17 cellular contexts compared by ENCODE assay signal in genomic region chr5:82859439-82860140, GRCh38.
DNase-seq lines count a peak whose midpoint lies in the region; ATAC-seq and TF ChIP-seq lines count a peak whose summit lies in the region.
"Had no signal": no experiment of that assay in that cellular context is flagged by ENCODE, and none has a peak within 500 bp of the region (broad histone marks: within the 10 kb centered on the region; RNA-seq: fewer than 3 reads in every experiment).

No MANE protein-coding gene starts in this region.

- peak; percentile 65 for ATAC-seq in left ventricle myocardium superior
- ATAC-seq in GM21360 (IDR thresholded peaks at IDR 0.05; ENCODE audit: unreplicated experiment): no peak
- no peak for ATAC-seq in GM21390 (IDR thresholded peaks at IDR 0.05; ENCODE audit: unreplicated experiment)
- ATAC-seq in GM18498 (IDR thresholded peaks at IDR 0.05; ENCODE audit: unreplicated experiment): no peak
- ATAC-seq: A549 had no signal

- peaks cover 72% of the 10 kb centered on the region for H3K4me1 Mint-ChIP-seq in nephron

- H3K4me3 Mint-ChIP-seq in nephron: peak overlapping the region; percentile 11 to 45 (median 34)

- H3K36me3 Mint-ChIP-seq in nephron (ENCODE audit: low read depth): no peaks in the 10 kb centered on the region

- peak; percentile 63 to 81 for DNase-seq in cardiac muscle cell (ENCODE audit: low read depth in 1 of 2, low spot score in 1 of 2)
- DNase-seq in left ventricle myocardium inferior: no peak
- DNase-seq in left ventricle myocardium superior: no peak
- no peak for DNase-seq in SIG-M5 treated with dmso at 0.1 percent for 504 hours (lab: John Stamatoyannopoulos, UW; ENCODE audit: unreplicated experiment)
- DNase-seq: C1 segment of cervical spinal cord, DND-41, GDM1, KBM-7, NCI-H1436, NCI-H2029, NCI-H748 treated with DMSO at 0.1 percent for 48 hours, OCI-M1 had no signal

- peak overlapping the region; percentile 72 for H3K27ac ChIP-seq in cardiac muscle cell
- no peak overlapping the region for H3K27ac ChIP-seq in left ventricle myocardium inferior (replicated peaks)
- H3K27ac ChIP-seq: A549 had no signal

- no peak overlapping the region for H3K4me3 ChIP-seq in cardiac muscle cell
- H3K4me3 ChIP-seq in left ventricle myocardium inferior: no peak overlapping the region
- H3K4me3 ChIP-seq: A549 had no signal

- no peaks in the 10 kb centered on the region for H3K27me3 Mint-ChIP-seq in nephron (ENCODE audit: low read depth)

- intact Hi-C loops in left ventricle myocardium inferior (cut with micrococcal nuclease): no loop called here
- intact Hi-C loops in left ventricle myocardium superior (cut with micrococcal nuclease): no loop called here

- H3K36me3 ChIP-seq in cardiac muscle cell: no peaks in the 10 kb centered on the region
- no peaks in the 10 kb centered on the region for H3K36me3 ChIP-seq in left ventricle myocardium inferior

- H3K27ac Mint-ChIP-seq in nephron: peak overlapping the region; percentile 95 to 97 (median 97)

- no peaks in the 10 kb centered on the region for H3K9me3 ChIP-seq in cardiac muscle cell (ENCODE audit: low read depth)
- H3K9me3 ChIP-seq in left ventricle myocardium inferior (replicated peaks): no peaks in the 10 kb centered on the region
- H3K9me3 ChIP-seq: A549 had no signal

- H3K4me1 ChIP-seq in cardiac muscle cell (ENCODE audit: low read depth) (peaks cover 37% of the 10 kb centered on the region), left ventricle myocardium inferior (peaks cover 11% of the 10 kb centered on the region)
- H3K4me1 ChIP-seq: A549 had no signal

- H3K9me3 Mint-ChIP-seq in nephron: no peaks in the 10 kb centered on the region

- H3K27me3 ChIP-seq in cardiac muscle cell (no peaks in the 10 kb centered on the region), left ventricle myocardium inferior (ENCODE audit: low read depth) (no peaks in the 10 kb centered on the region)

- TF ChIP-seq CTCF in cardiac muscle cell (IDR thresholded peaks at IDR 0.05; ENCODE audit: low read depth, low read length) (no peak), left ventricle myocardium inferior (IDR thresholded peaks at IDR 0.05; ENCODE audit: borderline replicate concordance) (no peak), nephron (IDR thresholded peaks at IDR 0.05; ENCODE audit: unreplicated experiment in 3 of 3) (no peak)

Comparison
In these comparisons a context has a peak if more than half of its experiments do, and no peak if none do; other contexts are left out.
1. DNase-seq: peak in cardiac muscle cell (2 of 2); none in left ventricle myocardium inferior (single experiment), left ventricle myocardium superior (single experiment) and SIG-M5 treated with dmso at 0.1 percent for 504 hours (single experiment).